14 cellular contexts compared by ENCODE assay signal in the genomic region with DNA sequence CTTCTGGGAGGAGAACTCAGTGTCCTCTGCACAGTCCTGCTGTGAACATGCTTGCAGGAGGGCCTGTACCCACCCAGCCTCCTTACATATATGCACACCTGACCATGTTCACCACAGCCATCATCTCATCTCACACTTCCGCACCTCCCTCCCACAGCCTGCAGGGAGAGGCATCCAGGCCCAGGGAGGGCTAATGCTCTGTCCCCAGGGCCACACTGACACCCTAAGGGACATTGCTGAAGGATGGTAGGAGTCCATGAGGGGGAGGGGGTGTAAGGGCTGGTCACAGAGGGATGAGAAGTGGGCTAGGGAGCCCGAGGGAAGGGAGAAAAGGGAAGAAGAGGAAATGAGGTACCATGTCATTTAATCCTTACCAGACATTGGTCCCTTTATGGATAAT. TPM values are rescaled to one million over a fixed set of nuclear protein-coding genes. Genes with fewer than 3 reads are reported as not detected.
DNase-seq lines count a peak whose midpoint lies in the region; ATAC-seq and TF ChIP-seq lines count a peak whose summit lies in the region.
"Had no signal": no experiment of that assay in that cellular context is flagged by ENCODE, and none has a peak within 500 bp of the region (broad histone marks: within the 10 kb centered on the region; RNA-seq: fewer than 3 reads in every experiment).

No MANE protein-coding gene starts in this region.

- BruUV-seq in HCT116 (replicated peaks; lab: Mats Ljungman, UMichigan): no TSS peak

- no peak for ATAC-seq in GM23338
- no peak for ATAC-seq in HCT116
- ATAC-seq in GM21423 (IDR thresholded peaks at IDR 0.05; ENCODE audit: unreplicated experiment): no peak
- ATAC-seq in GM18511 (IDR thresholded peaks at IDR 0.05; ENCODE audit: unreplicated experiment): no peak

- no peak for TF ChIP-seq EP300 in sigmoid colon (IDR thresholded peaks at IDR 0.05)

- peaks cover 10% of the 10 kb centered on the region; the same call in 2 of the 3 replicates for H3K4me1 Mint-ChIP-seq in GM23338

- TF ChIP-seq RAD21 in HCT116 (IDR thresholded peaks at IDR 0.05; ENCODE audit: low read depth): no peak

- H3K27me3 Mint-ChIP-seq in GM23338 (ENCODE audit: insufficient read depth, low read depth, poor library complexity): peaks cover 35% of the 10 kb centered on the region

- H3K36me3 ChIP-seq in GM23338 (ENCODE audit: insufficient read depth) (no peaks in the 10 kb centered on the region), HCT116 (ENCODE audit: control insufficient read depth in 1 of 2, insufficient read depth in 2 of 2, low read length in 2 of 2) (no peaks in the 10 kb centered on the region), SJCRH30 (peaks cover 16% of the 10 kb centered on the region), sigmoid colon (no peaks in the 10 kb centered on the region)
- H3K36me3 ChIP-seq: BE2C had no signal

- H3K27ac ChIP-seq in GM23338 (ENCODE audit: low read depth): no peak overlapping the region
- H3K27ac ChIP-seq in HCT116 (ENCODE audit: low read depth, low read length): no peak overlapping the region
- peak overlapping the region; percentile 9; the same call in 1 of the 2 replicates for H3K27ac ChIP-seq in SJCRH30
- H3K27ac ChIP-seq in sigmoid colon: no peak overlapping the region

- no peaks in the 10 kb centered on the region for H3K36me3 Mint-ChIP-seq in GM23338 (ENCODE audit: low read depth)
- H3K36me3 Mint-ChIP-seq: CD4-positive, CD25-positive, alpha-beta regulatory T cell; CD8-positive, alpha-beta memory T cell had no signal

- CTCF ChIA-PET in HCT116 (lab: Charles Lee): interaction anchor here (0.8 to 3.4 kb wide), 29 partner anchors 9 to 385 kb away, joined by 3 to 133 read pairs (median 5); a partner anchor contains a TSS

- H3F3A ChIP-seq in GM23338 (replicated peaks; ENCODE audit: low read depth): no peaks in the 10 kb centered on the region

- H3K9me3 ChIP-seq in HCT116 (ENCODE audit: control insufficient read depth in 1 of 2, insufficient read depth in 1 of 2, low read depth in 1 of 2, low read length in 2 of 2) (no peaks in the 10 kb centered on the region), SJCRH30 (replicated peaks) (no peaks in the 10 kb centered on the region), sigmoid colon (no peaks in the 10 kb centered on the region)
- H3K9me3 ChIP-seq: BE2C had no signal

- H3K4me2 ChIP-seq in GM23338 (no peak overlapping the region), HCT116 (ENCODE audit: low read length) (no peak overlapping the region)

- no peaks in the 10 kb centered on the region for H3K9me3 Mint-ChIP-seq in GM23338
- H3K9me3 Mint-ChIP-seq: CD8-positive, alpha-beta memory T cell; HFFc6; IgD-negative memory B cell had no signal

- H3K27ac Mint-ChIP-seq in GM23338: no peak overlapping the region
- H3K27ac Mint-ChIP-seq: CD4-positive, CD25-positive, alpha-beta regulatory T cell; CD8-positive, alpha-beta memory T cell; HFFc6; IgD-negative memory B cell had no signal

- H3K4me1 ChIP-seq in GM23338 (ENCODE audit: insufficient read depth): no peaks in the 10 kb centered on the region
- peaks cover 0 to 8% of the 10 kb centered on the region in 2 experiments; a peak in 3 of 4 replicates for H3K4me1 ChIP-seq in HCT116 (ENCODE audit: control insufficient read depth in 1 of 2, insufficient read depth in 2 of 2, low read length in 2 of 2)
- H3K4me1 ChIP-seq in SJCRH30: peaks cover 47% of the 10 kb centered on the region
- H3K4me1 ChIP-seq in sigmoid colon: peaks cover 0 to 16% (median 14%) of the 10 kb centered on the region in 4 donors
- H3K4me1 ChIP-seq: BE2C had no signal

- RAD21 ChIA-PET in HCT116 (lab: Charles Lee; ENCODE audit: low non-redundant PET in 1 of 2, low total read pairs in 2 of 2, uncharacterized antibody in 2 of 2, unreplicated experiment in 2 of 2): interaction anchor here (1.2 to 3.0 kb wide), 5 partner anchors 129 to 249 kb away, joined by 6 to 23 read pairs (median 15); no protein-coding TSS in a partner anchor

- no peak overlapping the region for H3K4me3 Mint-ChIP-seq in GM23338
- H3K4me3 Mint-ChIP-seq: CD4-positive, CD25-positive, alpha-beta regulatory T cell; CD8-positive, alpha-beta memory T cell; HFFc6; IgD-negative memory B cell had no signal

- TF ChIP-seq POLR2A in HCT116 (IDR thresholded peaks at IDR 0.05; ENCODE audit: borderline replicate concordance, extremely low read depth, insufficient read depth, insufficient read length): no peak
- TF ChIP-seq POLR2A in sigmoid colon (IDR thresholded peaks at IDR 0.05): no peak

- WGBS in sigmoid colon, 2 donors: 53 to 57% methylated on average over 2 of the region's 2 CpGs

- H3K9ac ChIP-seq in HCT116 (ENCODE audit: low read length): no peak overlapping the region

- peaks cover 59% of the 10 kb centered on the region for H3K27me3 ChIP-seq in GM23338 (ENCODE audit: insufficient read depth)
- no peaks in the 10 kb centered on the region for H3K27me3 ChIP-seq in HCT116 (ENCODE audit: insufficient read depth, low read length)
- H3K27me3 ChIP-seq in SJCRH30: no peaks in the 10 kb centered on the region
- H3K27me3 ChIP-seq in sigmoid colon: peaks cover 4 to 31% (median 13%) of the 10 kb centered on the region in 3 donors
- H3K27me3 ChIP-seq: BE2C had no signal

- H4K20me1 ChIP-seq in GM23338 (replicated peaks; ENCODE audit: insufficient read depth) (no peaks in the 10 kb centered on the region; the same call in 1 of the 2 replicates), HCT116 (ENCODE audit: insufficient read depth) (no peaks in the 10 kb centered on the region)

- H3K9me2 ChIP-seq in GM23338 (ENCODE audit: insufficient read depth) (no peaks in the 10 kb centered on the region), HCT116 (ENCODE audit: insufficient read depth) (no peaks in the 10 kb centered on the region)

- POLR2A ChIA-PET in HCT116 (lab: Charles Lee): interaction anchor here (1.2 kb wide), 1 partner anchor 8 kb away, joined by 4 read pairs; no protein-coding TSS in a partner anchor

- intact Hi-C loops in HCT116 (cut with micrococcal nuclease) (loop anchor here (1.0 to 5.0 kb wide), 3 partner anchors 131 to 343 kb away; a partner anchor contains a TSS), sigmoid colon (cut with DNase I) (no loop called here)

- H3K79me2 ChIP-seq in GM23338 (replicated peaks; ENCODE audit: insufficient read depth) (no peaks in the 10 kb centered on the region), HCT116 (ENCODE audit: insufficient read depth, low read length) (no peaks in the 10 kb centered on the region)

- no peak overlapping the region for H3K4me3 ChIP-seq in GM23338
- H3K4me3 ChIP-seq in HCT116 (replicated peaks in 1 of 2; ENCODE audit: low read depth in 1 of 2, low read length in 2 of 2): no peak overlapping the region
- H3K4me3 ChIP-seq in SJCRH30: no peak overlapping the region
- no peak overlapping the region for H3K4me3 ChIP-seq in sigmoid colon

- no peak for TF ChIP-seq CTCF in GM23338 (conservative IDR thresholded peaks at IDR 0.05; ENCODE audit: low read depth in 2 of 2)
- TF ChIP-seq CTCF in HCT116 (IDR thresholded peaks at IDR 0.05 in 2 of 3, conservative IDR thresholded peaks at IDR 0.05 in 1 of 3; ENCODE audit: borderline replicate concordance in 1 of 3, insufficient read depth in 1 of 3, low read depth in 2 of 3, low read length in 2 of 3): no peak
- no peak for TF ChIP-seq CTCF in sigmoid colon (IDR thresholded peaks at IDR 0.05)

- no peak for DNase-seq in GM23338 (ENCODE audit: low spot score)
- no peak for DNase-seq in HCT116 (ENCODE audit: low read depth, low spot score)
- DNase-seq in SJCRH30: peak in 1 of 2 experiments; percentile 38
- peak; percentile 56 for DNase-seq in sigmoid colon
- DNase-seq: DMS 273 treated with DMSO at 0.1 percent for 48 hours had no signal

- H2AFZ ChIP-seq in GM23338 (peak overlapping the region; percentile 63; the same call in 1 of the 2 replicates), HCT116 (ENCODE audit: low read depth, low read length, poor library complexity, severe bottlenecking) (peak overlapping the region; percentile 13)

TF ChIP-seq in GM23338, 12 proteins besides CTCF, POLR2A, EP300 and RAD21 (continues in another document):
- no peak for TF ChIP-seq EZH2 (IDR thresholded peaks at IDR 0.05; ENCODE audit: low read depth, unreplicated experiment)
- TF ChIP-seq POLR2AphosphoS5 (IDR thresholded peaks at IDR 0.05; ENCODE audit: low read depth): no peak
- no peak for TF ChIP-seq JUNB (IDR thresholded peaks at IDR 0.05; ENCODE audit: unreplicated experiment)
- no peak for TF ChIP-seq NANOG (IDR thresholded peaks at IDR 0.05; ENCODE audit: borderline replicate concordance)
- TF ChIP-seq ZNF114 (CRISPR knock-in tag; IDR thresholded peaks at IDR 0.05): no peak
- TF ChIP-seq ZNF331 (CRISPR knock-in tag; IDR thresholded peaks at IDR 0.05; ENCODE audit: low read depth): no peak

TF ChIP-seq in HCT116, 20 proteins besides CTCF, POLR2A, EP300 and RAD21 (continues in another document):
- TF ChIP-seq ELF1 (IDR thresholded peaks at IDR 0.05; ENCODE audit: borderline replicate concordance, low read depth): no peak
- TF ChIP-seq, protein P1, sequence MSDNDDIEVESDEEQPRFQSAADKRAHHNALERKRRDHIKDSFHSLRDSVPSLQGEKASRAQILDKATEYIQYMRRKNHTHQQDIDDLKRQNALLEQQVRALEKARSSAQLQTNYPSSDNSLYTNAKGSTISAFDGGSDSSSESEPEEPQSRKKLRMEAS (IDR thresholded peaks at IDR 0.05): no peak
- no peak for TF ChIP-seq ZFX (IDR thresholded peaks at IDR 0.05)
- TF ChIP-seq JUND (IDR thresholded peaks at IDR 0.05): no peak
- TF ChIP-seq SRF (IDR thresholded peaks at IDR 0.05; ENCODE audit: low read depth): no peak

RNA-seq across cellular contexts. Expression of a gene that starts 4.4 kb away (rescaled TPM):
- total RNA-seq in GM23338 (2014; rRNA removed; shearing (Covaris generic)): not detected in 2 replicates
- polyA plus RNA-seq in GM23338 (2016; fragmentation: Nextera tagmentation; extraction: Ambion mirVana) (0.11 and 0.17 TPM in 2 replicates), sigmoid colon (under 1 TPM in 1 of 3 donors, not detected in 2; 0.42 TPM)
- total RNA-seq in HCT116 (2021; ENCODE audit: unreplicated experiment) (0.12 TPM), sigmoid colon (1 to 10 TPM in 1 of 4 donors, under 1 TPM in 2, not detected in 1; 0.36 to 1.9 (median 0.54) TPM)
- polyA plus RNA-seq in HCT116 (2012): 0.25 and 0.51 TPM in 2 replicates
- total RNA-seq in SJCRH30 (2014; rRNA removed; shearing (Covaris generic)): 5.2 and 6.7 TPM in 2 replicates
- total RNA-seq: CD4-positive, CD25-positive, alpha-beta regulatory T cell; CD8-positive, alpha-beta memory T cell; HFFc6 had no signal
- polyA plus RNA-seq: CD8-positive, alpha-beta memory T cell had no signal

RNA-seq across cellular contexts. Expression of a gene that starts 10.8 kb away (rescaled TPM):
- not detected in 2 replicates for total RNA-seq in GM23338 (2014; rRNA removed; shearing (Covaris generic))
- not detected in 2 replicates for polyA plus RNA-seq in GM23338 (2016; fragmentation: Nextera tagmentation; extraction: Ambion mirVana)
- not detected for total RNA-seq in HCT116 (2021; ENCODE audit: unreplicated experiment)
- polyA plus RNA-seq in HCT116 (2012): not detected in 2 replicates
- total RNA-seq in SJCRH30 (2014; rRNA removed; shearing (Covaris generic)): 675 and 679 TPM in 2 replicates
- total RNA-seq in sigmoid colon: not detected
- not detected for polyA plus RNA-seq in sigmoid colon
- total RNA-seq: CD4-positive, CD25-positive, alpha-beta regulatory T cell; CD8-positive, alpha-beta memory T cell; G401; HepG2; HFFc6 had no signal
- polyA plus RNA-seq: CD4-positive, CD25-positive, alpha-beta regulatory T cell; CD8-positive, alpha-beta memory T cell; HepG2; IgD-negative memory B cell had no signal

Comparison
In these comparisons a context has a peak if more than half of its experiments do, and no peak if none do; other contexts are left out.
1. RNA of a gene that starts 10.8 kb away (total RNA-seq): 675 to 679 TPM in SJCRH30; not detected in GM23338, not detected in HCT116 (single experiment) and not detected in sigmoid colon; every median in the first group is over 100 times any median in the second.